Comparison of ENCODE assay signal across 13 cellular contexts in genomic region chr20:5531318-5532081, GRCh38.
A peak's percentile ranks its signal among the peaks of the same experiment; 100 is the strongest.
DNase-seq lines count a peak whose midpoint lies in the region; ATAC-seq and TF ChIP-seq lines count a peak whose summit lies in the region.
"Had no signal": no experiment of that assay in that cellular context is flagged by ENCODE, and none has a peak within 500 bp of the region (broad histone marks: within the 10 kb centered on the region; RNA-seq: fewer than 3 reads in every experiment).

No MANE protein-coding gene starts in this region.

- no peaks in the 10 kb centered on the region for H3K9me3 Mint-ChIP-seq in central memory CD8-positive, alpha-beta T cell
- H3K9me3 Mint-ChIP-seq: T-cell had no signal

- no peak overlapping the region for H3K4me3 Mint-ChIP-seq in central memory CD8-positive, alpha-beta T cell
- H3K4me3 Mint-ChIP-seq: T-cell had no signal

- H3K4me3 ChIP-seq in testis: no peak overlapping the region

- TF ChIP-seq POLR2A in testis (IDR thresholded peaks at IDR 0.05): no peak

- H3K4me1 ChIP-seq in testis: no peaks in the 10 kb centered on the region

- H3K27ac Mint-ChIP-seq in central memory CD8-positive, alpha-beta T cell (ENCODE audit: low read depth): peak overlapping the region; percentile 13

- peaks cover 10% of the 10 kb centered on the region for H3K36me3 Mint-ChIP-seq in central memory CD8-positive, alpha-beta T cell (ENCODE audit: insufficient read depth)
- H3K36me3 Mint-ChIP-seq: T-cell had no signal

- H3K9me3 ChIP-seq in testis: no peaks in the 10 kb centered on the region

- DNase-seq in EH (ENCODE audit: low read depth) (peak; percentile 26), LHCN-M2 (ENCODE audit: low read depth) (peak; percentile 62), mesenteric fat pad (ENCODE audit: low spot score) (peak; percentile 68), testis (no peak), NOMO-1 (lab: John Stamatoyannopoulos, UW; ENCODE audit: unreplicated experiment in 2 of 2) (no peak), NCI-H446 (lab: John Stamatoyannopoulos, UW) (no peak)
- DNase-seq in central memory CD8-positive, alpha-beta T cell (ENCODE audit: low spot score in 2 of 2): no peak
- DNase-seq: activated T-cell treated with anti-CD3 and anti-CD28 coated beads, Interleukin-2, amount 50 U/mL, for 48 hours; effector CD8-positive, alpha-beta T cell; Kasumi-1; NCI-H526 treated with DMSO at 0.1 percent for 48 hours; T-cell had no signal

- H3K27ac ChIP-seq in testis: no peak overlapping the region

- H3K36me3 ChIP-seq in testis (ENCODE audit: low read depth, missing control alignments): no peaks in the 10 kb centered on the region

- no peaks in the 10 kb centered on the region for H3K27me3 Mint-ChIP-seq in central memory CD8-positive, alpha-beta T cell
- H3K27me3 Mint-ChIP-seq: T-cell had no signal

- ATAC-seq in central memory CD8-positive, alpha-beta T cell (replicated peaks; ENCODE audit: extremely low read depth, poor library complexity, severe bottlenecking): no peak
- no peak for ATAC-seq in HG02884 (IDR thresholded peaks at IDR 0.05; ENCODE audit: unreplicated experiment)
- ATAC-seq: T-cell had no signal

- intact Hi-C loops in testis (cut with DNase I; ENCODE audit: low total_unique reads): no loop called here

- 66 to 68% methylated on average over 4 of the region's 4 CpGs for WGBS in testis, 2 donors

- no peak for TF ChIP-seq CTCF in testis (IDR thresholded peaks at IDR 0.05)

- H3K4me1 Mint-ChIP-seq in central memory CD8-positive, alpha-beta T cell: peaks cover 20% of the 10 kb centered on the region

- no peaks in the 10 kb centered on the region for H3K27me3 ChIP-seq in testis

Comparison
In these comparisons a context has a peak if more than half of its experiments do, and no peak if none do; other contexts are left out.
1. DNase-seq: peak in EH (single experiment), LHCN-M2 (single experiment) and mesenteric fat pad (single experiment); none in central memory CD8-positive, alpha-beta T cell (0 of 2), testis (single experiment), NOMO-1 (0 of 2) and NCI-H446 (0 of 2).